In the genomic region with DNA sequence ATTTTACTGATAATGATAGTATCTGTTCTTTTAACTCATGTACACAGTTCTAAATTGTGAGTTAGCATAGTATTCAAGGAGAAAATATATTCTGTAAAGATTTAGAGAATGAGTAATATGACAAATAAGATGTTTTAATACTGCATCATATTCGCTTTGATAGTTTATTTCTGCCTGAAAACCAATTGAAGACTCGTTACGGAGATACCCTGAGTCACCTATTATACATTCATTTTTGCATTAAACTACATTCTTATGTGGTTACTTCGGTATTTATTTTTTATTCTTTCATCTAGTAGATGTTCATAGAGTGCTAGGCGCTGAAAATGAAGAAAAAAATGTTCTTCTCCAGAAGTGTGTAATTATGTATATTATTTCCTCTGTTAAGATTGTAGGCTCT, we compare ENCODE assay signal across 19 cellular contexts. TPM values are rescaled to one million over a fixed set of nuclear protein-coding genes. Genes with fewer than 3 reads are reported as not detected.
DNase-seq lines count a peak whose midpoint lies in the region; ATAC-seq and TF ChIP-seq lines count a peak whose summit lies in the region.
"Had no signal": no experiment of that assay in that cellular context is flagged by ENCODE, and none has a peak within 500 bp of the region (broad histone marks: within the 10 kb centered on the region; RNA-seq: fewer than 3 reads in every experiment).

No MANE protein-coding gene starts in this region.

- H3K4me3 ChIP-seq in SJSA1: no peak overlapping the region
- H3K4me3 ChIP-seq in skeletal muscle satellite cell (ENCODE audit: low read length): peak overlapping the region; percentile 3
- H3K4me3 ChIP-seq in coronary artery: no peak overlapping the region
- H3K4me3 ChIP-seq: BLaER1, breast epithelium, gastroesophageal sphincter, lung, stomach had no signal

- H3K36me3 ChIP-seq in SJSA1: peaks cover 79% of the 10 kb centered on the region
- H3K36me3 ChIP-seq in skeletal muscle satellite cell (ENCODE audit: insufficient read depth, low read length): peaks cover 49% of the 10 kb centered on the region
- H3K36me3 ChIP-seq: breast epithelium had no signal

- H3K4me1 ChIP-seq in SJSA1 (replicated peaks): peaks cover 26% of the 10 kb centered on the region
- H3K4me1 ChIP-seq in skeletal muscle satellite cell (ENCODE audit: control insufficient read depth, insufficient read depth, low read length): peaks cover 39% of the 10 kb centered on the region
- H3K4me1 ChIP-seq: breast epithelium had no signal

- H3K4me2 ChIP-seq in skeletal muscle satellite cell (ENCODE audit: low read length): peak overlapping the region; percentile 62
- H3K4me2 ChIP-seq: BLaER1 had no signal

- no peak for ATAC-seq in HG02938 (IDR thresholded peaks at IDR 0.05; ENCODE audit: unreplicated experiment)
- ATAC-seq: gastroesophageal sphincter had no signal

- H3K9me3 ChIP-seq in SJSA1 (replicated peaks): no peaks in the 10 kb centered on the region
- no peaks in the 10 kb centered on the region for H3K9me3 ChIP-seq in skeletal muscle satellite cell (replicated peaks; ENCODE audit: low read length)
- H3K9me3 ChIP-seq: BLaER1, breast epithelium, gastroesophageal sphincter, stomach had no signal

- TF ChIP-seq CTCF in coronary artery (IDR thresholded peaks at IDR 0.05): no peak

- H3K27ac ChIP-seq in SJSA1 (peak overlapping the region; percentile 64), epithelial cell of prostate (peak overlapping the region; percentile 4), coronary artery (no peak overlapping the region)
- H3K27ac ChIP-seq: BLaER1, breast epithelium, gastroesophageal sphincter, stomach had no signal

- peak overlapping the region; percentile 59 for H3K9ac ChIP-seq in skeletal muscle satellite cell (ENCODE audit: low read depth, low read length)
- H3K9ac ChIP-seq: BLaER1 had no signal

- DNase-seq in GM03348 (ENCODE audit: low spot score) (peak; percentile 44), SJSA1 (ENCODE audit: low read depth in 1 of 2, low spot score in 2 of 2) (peak in 1 of 2 experiments; percentile 64), epithelial cell of prostate (ENCODE audit: low read depth, low spot score) (no peak), SHP77 (lab: John Stamatoyannopoulos, UW) (no peak), coronary artery (ENCODE audit: low spot score) (no peak)
- DNase-seq: activated CD4-positive, alpha-beta T cell treated with anti-CD3 and anti-CD28 coated beads, Interleukin-2, amount 10 ng/mL, durations not matched to agents 24 days and 14 days; activated naive CD8-positive, alpha-beta T cell treated with anti-CD3 and anti-CD28 coated beads for 36 hours; kidney; NCI-H510A; nucleus accumbens; stimulated activated CD4-positive, alpha-beta T cell treated with anti-CD3 and anti-CD28 coated beads, Interleukin-4, amount 100 ng/mL, for 4 hours; stomach; trophoblast cell had no signal

- no peaks in the 10 kb centered on the region for H3K27me3 ChIP-seq in SJSA1 (replicated peaks)
- H3K27me3 ChIP-seq in skeletal muscle satellite cell (ENCODE audit: control insufficient read depth, insufficient read depth, low read length): no peaks in the 10 kb centered on the region
- H3K27me3 ChIP-seq: BLaER1, breast epithelium, gastroesophageal sphincter, stomach had no signal

RNA-seq across cellular contexts. Expression of gene UHMK1, which starts 5.3 kb away (rescaled TPM):
- total RNA-seq in SJSA1 (2014; rRNA removed; shearing (Covaris generic)): 133 and 177 TPM in 2 replicates
- total RNA-seq in skeletal muscle satellite cell (2012; rRNA removed): 62.9 and 71.5 TPM in 2 replicates

RNA-seq across cellular contexts. Expression of gene UAP1, which starts 58.6 kb away (rescaled TPM):
- 159 and 168 TPM in 2 replicates for total RNA-seq in SJSA1 (2014; rRNA removed; shearing (Covaris generic))
- 213 and 247 TPM in 2 replicates for total RNA-seq in skeletal muscle satellite cell (2012; rRNA removed)

Comparison
In these comparisons a context has a peak if more than half of its experiments do, and no peak if none do; other contexts are left out.
1. H3K27ac ChIP-seq: peak in SJSA1 (single experiment) and epithelial cell of prostate (single experiment); none in coronary artery (0 of 2).